ENCODE assay signal across 8 cellular contexts in the genomic region with DNA sequence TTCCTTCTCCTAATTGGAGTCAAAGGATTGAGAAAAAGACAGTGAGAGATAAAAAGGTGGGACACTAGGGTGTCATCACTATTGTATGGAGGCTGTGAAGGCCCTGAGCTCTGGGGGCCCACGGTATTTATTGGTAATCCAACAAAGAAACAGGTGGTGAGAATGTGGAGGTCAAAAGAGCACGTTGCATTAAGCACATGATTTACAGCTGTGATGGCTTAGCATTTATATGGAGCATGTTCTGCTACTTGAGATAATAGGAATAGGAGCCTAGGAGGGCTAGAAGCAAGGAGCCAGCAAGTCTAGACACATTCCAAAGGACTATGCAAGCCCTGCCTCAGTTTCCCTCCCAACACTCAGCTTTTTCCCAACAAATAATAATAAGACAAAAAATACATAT. TPM values are rescaled to one million over a fixed set of nuclear protein-coding genes. Genes with fewer than 3 reads are reported as not detected.
A peak's percentile ranks its signal among the peaks of the same experiment; 100 is the strongest.
DNase-seq lines count a peak whose midpoint lies in the region; ATAC-seq, FAIRE-seq and TF ChIP-seq lines count a peak whose summit lies in the region.
"Not testable (repeated sequence)": the region's sequence is repeated elsewhere in the genome, so short reads cannot be mapped to it uniquely, and the experiment has no call there.

No MANE protein-coding gene starts in this region.

- not testable (repeated sequence) for H3K9ac ChIP-seq in K562 (ENCODE audit: insufficient read depth in 1 of 2, low read depth in 2 of 2, low read length in 2 of 2); smooth muscle cell (ENCODE audit: low read depth)

- H3K27ac ChIP-seq in WERI-Rb-1 (peak overlapping the region; percentile 36), smooth muscle cell (ENCODE audit: low read depth) (peak overlapping the region; percentile 16)
- not testable (repeated sequence) for H3K27ac ChIP-seq in K562 (ENCODE audit: extremely low read depth, low read depth, low read length)

- TF ChIP-seq EP300 in K562 (IDR thresholded peaks at IDR 0.05; ENCODE audit: low read length): not testable (repeated sequence)

- H3K4me1 Mint-ChIP-seq in activated T-helper 2 cell treated with anti-CD3 and anti-CD28 coated beads, Interferon-gamma antibody, Interleukin-2, Interleukin-4, amounts not matched to agents 10 μg/mL and 5 μg/mL and 100 μg/mL, durations not matched to agents 14 hours and 24 hours and 36 hours (ENCODE audit: low read depth): peaks cover 27% of the 10 kb centered on the region
- H3K4me1 Mint-ChIP-seq in memory B cell: not testable (repeated sequence)

- BruUV-seq in K562 (replicated peaks; lab: Mats Ljungman, UMichigan): not testable (repeated sequence)

- FAIRE-seq in K562 (lab: Jason Lieb, UNC): not testable (repeated sequence)

- H3K36me3 ChIP-seq in WERI-Rb-1; smooth muscle cell (ENCODE audit: low read depth): not testable (repeated sequence)
- peaks cover 19% of the 10 kb centered on the region; the same call in 2 of the 3 replicates for H3K36me3 ChIP-seq in K562 (ENCODE audit: control insufficient read depth, insufficient read depth, low read length)

- WGBS in K562 (ENCODE audit: insufficient coverage, low coverage, missing lambda C conversion rate): 6% methylated on average over 2 of the region's 2 CpGs
- 45% methylated on average over 2 of the region's 2 CpGs for WGBS in smooth muscle cell (ENCODE audit: low lambda C conversion rate)

- in situ Hi-C loops in K562 (cut with MboI): not testable (repeated sequence)

- peaks cover 55% of the 10 kb centered on the region for H3K36me3 Mint-ChIP-seq in activated T-helper 2 cell treated with anti-CD3 and anti-CD28 coated beads, Interferon-gamma antibody, Interleukin-2, Interleukin-4, amounts not matched to agents 10 μg/mL and 5 μg/mL and 100 μg/mL, durations not matched to agents 14 hours and 24 hours and 36 hours (ENCODE audit: low read depth)
- H3K36me3 Mint-ChIP-seq in memory B cell: peaks cover 23% of the 10 kb centered on the region

- not testable (repeated sequence) for H4K20me1 ChIP-seq in K562 (replicated peaks; ENCODE audit: control insufficient read depth, insufficient read depth, low read length); smooth muscle cell (ENCODE audit: low read depth)

- not testable (repeated sequence) for ATAC-seq in K562; memory B cell (ENCODE audit: low read depth)

- not testable (repeated sequence) for H3K4me3 ChIP-seq in WERI-Rb-1 (ENCODE audit: low read depth, low read length); K562; smooth muscle cell

- H3K27me3 ChIP-seq in WERI-Rb-1 (ENCODE audit: insufficient read depth, low read depth, severe bottlenecking); K562 (ENCODE audit: control insufficient read depth in 2 of 2, insufficient read depth in 2 of 2, low read length in 2 of 2); smooth muscle cell (ENCODE audit: low read depth): not testable (repeated sequence)

- intact Hi-C loops in activated T-helper 2 cell treated with anti-CD3 and anti-CD28 coated beads, Interferon-gamma antibody, Interleukin-2, Interleukin-4, amounts not matched to agents 10 μg/mL and 5 μg/mL and 100 μg/mL, durations not matched to agents 14 hours and 24 hours and 36 hours (cut with micrococcal nuclease): loop anchor here (10.0 kb wide), 1 partner anchor 608 kb away; the partner anchor contains the start of gene HDDC2
- intact Hi-C loops in K562 (cut with micrococcal nuclease): not testable (repeated sequence)

- not testable (repeated sequence) for TF ChIP-seq POLR2A in K562 (conservative IDR thresholded peaks at IDR 0.05)

- not testable (repeated sequence) for H3K4me1 ChIP-seq in K562 (replicated peaks in 1 of 2; ENCODE audit: control insufficient read depth in 2 of 2, insufficient read depth in 2 of 2, low read length in 2 of 2)
- peaks cover 11% of the 10 kb centered on the region for H3K4me1 ChIP-seq in smooth muscle cell (ENCODE audit: low read depth)

- CTCF ChIA-PET in HEK293T (lab: Yijun Ruan, JAX): interaction anchor here (1.9 kb wide), 1 partner anchor 45 kb away, joined by 6 read pairs; no protein-coding TSS in a partner anchor
- CTCF ChIA-PET in K562 (lab: Yijun Ruan, JAX; ENCODE audit: low intra/inter-chr PET ratio): not testable (repeated sequence)

- TF ChIP-seq RAD21 in K562 (CRISPR knock-in tag; conservative IDR thresholded peaks at IDR 0.05 in 1 of 2, IDR thresholded peaks at IDR 0.05 in 1 of 2): not testable (repeated sequence)

- H3K27ac Mint-ChIP-seq in activated T-helper 2 cell treated with anti-CD3 and anti-CD28 coated beads, Interferon-gamma antibody, Interleukin-2, Interleukin-4, amounts not matched to agents 10 μg/mL and 5 μg/mL and 100 μg/mL, durations not matched to agents 14 hours and 24 hours and 36 hours: peak overlapping the region; percentile 15
- peak overlapping the region; percentile 15 for H3K27ac Mint-ChIP-seq in memory B cell

- H3K9me3 Mint-ChIP-seq in activated T-helper 2 cell treated with anti-CD3 and anti-CD28 coated beads, Interferon-gamma antibody, Interleukin-2, Interleukin-4, amounts not matched to agents 10 μg/mL and 5 μg/mL and 100 μg/mL, durations not matched to agents 14 hours and 24 hours and 36 hours; memory B cell: not testable (repeated sequence)

- POLR2A ChIA-PET in HEK293T (lab: Yijun Ruan, JAX): interaction anchor here (0.8 to 3.0 kb wide), 2 partner anchors 44 to 45 kb away, joined by 3 to 8 read pairs; partner anchors contain the start of gene HINT3
- POLR2A ChIA-PET in K562 (lab: Yijun Ruan, JAX): not testable (repeated sequence)

- not testable (repeated sequence) for H3K27me3 Mint-ChIP-seq in activated T-helper 2 cell treated with anti-CD3 and anti-CD28 coated beads, Interferon-gamma antibody, Interleukin-2, Interleukin-4, amounts not matched to agents 10 μg/mL and 5 μg/mL and 100 μg/mL, durations not matched to agents 14 hours and 24 hours and 36 hours (ENCODE audit: low read depth); memory B cell

- not testable (repeated sequence) for H3K9me3 ChIP-seq in WERI-Rb-1 (ENCODE audit: severe bottlenecking); K562 (replicated peaks; ENCODE audit: control insufficient read depth, insufficient read depth, low read depth, low read length); smooth muscle cell (replicated peaks; ENCODE audit: low read depth)

- not testable (repeated sequence) for H3K4me3 Mint-ChIP-seq in activated T-helper 2 cell treated with anti-CD3 and anti-CD28 coated beads, Interferon-gamma antibody, Interleukin-2, Interleukin-4, amounts not matched to agents 10 μg/mL and 5 μg/mL and 100 μg/mL, durations not matched to agents 14 hours and 24 hours and 36 hours (ENCODE audit: low read depth); memory B cell

- not testable (repeated sequence) for H3K79me2 ChIP-seq in K562 (ENCODE audit: control insufficient read depth, insufficient read depth, low read length); smooth muscle cell (ENCODE audit: low read depth)

- TF ChIP-seq CTCF in WERI-Rb-1 (IDR thresholded peaks at IDR 0.05; ENCODE audit: low read depth, low read length); K562 (IDR thresholded peaks at IDR 0.05 in 2 of 3, conservative IDR thresholded peaks at IDR 0.05 in 1 of 3; ENCODE audit: insufficient read depth in 2 of 3, low read depth in 1 of 3, low read length in 3 of 3); smooth muscle cell (IDR thresholded peaks at IDR 0.05; ENCODE audit: borderline replicate concordance, insufficient read depth, poor library complexity, severe bottlenecking): not testable (repeated sequence)

- H3K4me2 ChIP-seq in K562 (ENCODE audit: insufficient read depth, low read length); smooth muscle cell: not testable (repeated sequence)

- not testable (repeated sequence) for DNase-seq in HEK293T (ENCODE audit: extremely low spot score); activated T-helper 2 cell treated with anti-CD3 and anti-CD28 coated beads, Interferon-gamma antibody, Interleukin-2, Interleukin-4, amounts not matched to agents 10 μg/mL and 5 μg/mL and 100 μg/mL, durations not matched to agents 14 hours and 24 hours and 36 hours (ENCODE audit: low spot score); K562 (ENCODE audit: extremely low read depth in 1 of 4, low spot score in 3 of 4); memory B cell (ENCODE audit: low spot score in 2 of 2); smooth muscle cell (lab: John Stamatoyannopoulos, UW; ENCODE audit: unreplicated experiment)
- peak; percentile 12 to 42 for DNase-seq in NCI-H524 (lab: John Stamatoyannopoulos, UW)
- peak; percentile 87 for DNase-seq in NCI-H82 (lab: John Stamatoyannopoulos, UW)
- DNase-seq in WERI-Rb-1: peak; percentile 43

- H2AFZ ChIP-seq in K562 (ENCODE audit: low read depth, low read length); smooth muscle cell (ENCODE audit: low read depth): not testable (repeated sequence)

- peaks cover 15% of the 10 kb centered on the region for H3F3A ChIP-seq in smooth muscle cell (ENCODE audit: low read depth)

- H3K9me1 ChIP-seq in K562 (ENCODE audit: control insufficient read depth, insufficient read depth, low read length): not testable (repeated sequence)

RNA-seq across cellular contexts. Expression of gene HINT3, which starts 44.1 kb away (rescaled TPM):
- 7.1 and 7.9 TPM in 2 replicates for total RNA-seq in activated T-helper 2 cell treated with anti-CD3 and anti-CD28 coated beads, Interferon-gamma antibody, Interleukin-2, Interleukin-4, amounts not matched to agents 10 μg/mL and 5 μg/mL and 100 μg/mL, durations not matched to agents 14 hours and 24 hours and 36 hours
- 1.1 and 2.9 TPM in 2 replicates for total RNA-seq in K562 (2011; cell fraction: chromatin; rRNA removed; ENCODE audit: low replicate concordance)
- 1.2 and 1.3 TPM in 2 replicates for total RNA-seq in K562 (2011; cell fraction: nucleolus; rRNA removed)
- 2.2 and 4.0 TPM in 2 replicates for total RNA-seq in K562 (2011; cell fraction: nucleoplasm; rRNA removed)
- total RNA-seq in K562 (2014; rRNA removed): 11.8 and 13.7 TPM in 2 replicates
- 16.6 and 16.9 TPM in 2 replicates for total RNA-seq in K562 (2014; rRNA removed; fragmentation: Illumina TruSeq; extraction: Trizol)
- 14.6 and 16.2 TPM in 2 replicates for total RNA-seq in K562 (2015; rRNA removed; fragmentation: Illumina TruSeq; extraction: Trizol)
- total RNA-seq in K562 (2021): 10.8 and 11.3 TPM in 2 replicates
- polyA plus RNA-seq in K562 (2011; rRNA removed): 4.7 and 5.1 TPM in 2 replicates
- polyA plus RNA-seq in K562 (2011; cell fraction: cytosol; rRNA removed): 2.4 and 2.8 TPM in 2 replicates
- 0.98 and 1.3 TPM in 2 replicates for polyA plus RNA-seq in K562 (2011; cell fraction: nucleus; rRNA removed)
- 15.3 and 21.7 TPM in 2 replicates for polyA plus RNA-seq in K562 (2012)
- 12.6 and 13.7 TPM in 2 replicates for polyA plus RNA-seq in K562 (2014; fragmentation: Illumina TruSeq; extraction: Trizol)
- polyA plus RNA-seq in K562 (2014; fragmentation: Nextera tagmentation; extraction: Ambion mirVana): 1 to 10 TPM; 1.4 to 1.9 TPM
- polyA plus RNA-seq in K562 (2014; rRNA removed): 7.6 and 8.9 TPM in 2 replicates
- 3.1 and 4.7 TPM in 2 replicates for polyA minus RNA-seq in K562 (2011; rRNA and poly(A)+ RNA removed)
- 3.5 and 6.0 TPM in 2 replicates for polyA minus RNA-seq in K562 (2011; cell fraction: cytosol; rRNA and poly(A)+ RNA removed)
- polyA minus RNA-seq in K562 (2011; cell fraction: nucleus; rRNA and poly(A)+ RNA removed): 1.3 and 2.2 TPM in 2 replicates
- total RNA-seq in smooth muscle cell: 13.1 and 21.2 TPM in 2 replicates
- 6.8 and 10.0 TPM in 2 replicates for polyA plus RNA-seq in smooth muscle cell
